In the genomic region with DNA sequence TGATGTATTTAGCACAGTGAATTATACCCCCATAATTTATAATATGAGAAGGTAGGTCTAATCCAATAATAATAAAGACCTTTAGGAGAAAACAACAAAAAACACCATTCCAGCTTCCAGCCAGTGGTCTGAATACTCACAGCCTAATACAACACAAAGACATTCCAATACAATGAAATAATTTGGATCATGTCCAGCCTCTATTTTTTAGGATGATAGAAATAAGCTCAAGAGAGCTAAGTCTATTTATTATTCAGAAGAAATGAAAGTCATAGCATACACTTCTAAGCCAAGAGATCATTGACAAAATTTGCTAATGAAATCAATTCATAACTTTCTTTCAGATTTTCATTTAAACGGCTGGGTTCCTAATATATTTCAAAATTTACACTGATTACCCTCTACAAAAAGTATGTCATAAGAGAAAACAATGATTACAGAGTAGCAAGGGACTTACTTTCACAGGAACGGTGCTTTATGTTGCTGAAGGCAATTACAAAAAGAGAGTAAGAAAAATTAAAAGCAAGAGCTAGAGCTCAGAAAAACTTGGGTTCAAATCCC, we compare ENCODE assay signal across 15 cellular contexts. TPM values are rescaled to one million over a fixed set of nuclear protein-coding genes. Genes with fewer than 3 reads are reported as not detected.
DNase-seq lines count a peak whose midpoint lies in the region; ATAC-seq, FAIRE-seq and TF ChIP-seq lines count a peak whose summit lies in the region.
"Had no signal": no experiment of that assay in that cellular context is flagged by ENCODE, and none has a peak within 500 bp of the region (broad histone marks: within the 10 kb centered on the region; RNA-seq: fewer than 3 reads in every experiment).

No MANE protein-coding gene starts in this region.

- H3K4me3 Mint-ChIP-seq in activated naive CD8-positive, alpha-beta T cell treated with anti-CD3 and anti-CD28 coated beads, Interleukin-2, amount 50 U/mL, for 24 hours: no peak overlapping the region
- H3K4me3 Mint-ChIP-seq: activated naive CD8-positive, alpha-beta T cell had no signal

- peak overlapping the region; percentile 9 for H3K27ac ChIP-seq in thymus (ENCODE audit: low read depth)

- 92% methylated on average over 2 of the region's 2 CpGs for WGBS in thymus

- ATAC-seq in HG03354 (IDR thresholded peaks at IDR 0.05; ENCODE audit: poor library complexity, severe bottlenecking, unreplicated experiment) (no peak), HG03378 (IDR thresholded peaks at IDR 0.05; ENCODE audit: unreplicated experiment) (no peak)
- ATAC-seq in activated naive CD8-positive, alpha-beta T cell treated with anti-CD3 and anti-CD28 coated beads, Interleukin-2, amount 50 U/mL, for 24 hours: no peak

- no peaks in the 10 kb centered on the region for H3K4me1 ChIP-seq in thymus (ENCODE audit: control insufficient read depth, insufficient read depth, low read length)

- no peaks in the 10 kb centered on the region for H3K27me3 Mint-ChIP-seq in activated naive CD8-positive, alpha-beta T cell treated with anti-CD3 and anti-CD28 coated beads, Interleukin-2, amount 50 U/mL, for 24 hours

- no peaks in the 10 kb centered on the region for H3K9me3 ChIP-seq in thymus (ENCODE audit: control insufficient read depth)
- H3K9me3 ChIP-seq: tibial nerve had no signal

- H3K4me1 Mint-ChIP-seq in activated naive CD8-positive, alpha-beta T cell treated with anti-CD3 and anti-CD28 coated beads, Interleukin-2, amount 50 U/mL, for 24 hours: no peaks in the 10 kb centered on the region

- no peak for FAIRE-seq in bronchial epithelial cell (lab: Jason Lieb, UNC)
- FAIRE-seq: HTR-8/SVneo, small intestine had no signal

- H3K27me3 ChIP-seq in bronchial epithelial cell (ENCODE audit: control insufficient read depth, insufficient read depth, low read length) (no peaks in the 10 kb centered on the region), thymus (ENCODE audit: control insufficient read depth, insufficient read depth) (no peaks in the 10 kb centered on the region)
- H3K27me3 ChIP-seq: tibial nerve had no signal

- H3K4me3 ChIP-seq in bronchial epithelial cell (ENCODE audit: low read depth, low read length): no peak overlapping the region
- no peak overlapping the region for H3K4me3 ChIP-seq in thymus (ENCODE audit: low read length)
- H3K4me3 ChIP-seq: tibial nerve had no signal

- TF ChIP-seq CTCF in bronchial epithelial cell (IDR thresholded peaks at IDR 0.05; ENCODE audit: insufficient read depth, low read length, severe bottlenecking): no peak

- DNase-seq in M059J (ENCODE audit: low read depth) (peak; percentile 68), bronchial epithelial cell (ENCODE audit: low read depth) (peak; percentile 66), left kidney (ENCODE audit: low read depth, low spot score) (peak; percentile 39), SHP77 (lab: John Stamatoyannopoulos, UW) (no peak)
- DNase-seq in activated naive CD8-positive, alpha-beta T cell treated with anti-CD3 and anti-CD28 coated beads, Interleukin-2, amount 50 U/mL, for 24 hours: no peak
- DNase-seq: effector memory CD4-positive, alpha-beta T cell; NCI-H510A; SIG-M5; small intestine had no signal

- H3K36me3 ChIP-seq in bronchial epithelial cell (ENCODE audit: control insufficient read depth, insufficient read depth, low read length) (no peaks in the 10 kb centered on the region), thymus (ENCODE audit: control insufficient read depth, insufficient read depth) (no peaks in the 10 kb centered on the region)
- H3K36me3 ChIP-seq: tibial nerve had no signal

- no peaks in the 10 kb centered on the region for H3K36me3 Mint-ChIP-seq in activated naive CD8-positive, alpha-beta T cell treated with anti-CD3 and anti-CD28 coated beads, Interleukin-2, amount 50 U/mL, for 24 hours (ENCODE audit: low read depth)
- H3K36me3 Mint-ChIP-seq: activated naive CD8-positive, alpha-beta T cell had no signal

- H3K27ac Mint-ChIP-seq in activated naive CD8-positive, alpha-beta T cell treated with anti-CD3 and anti-CD28 coated beads, Interleukin-2, amount 50 U/mL, for 24 hours: no peak overlapping the region
- H3K27ac Mint-ChIP-seq: activated naive CD8-positive, alpha-beta T cell had no signal

- no peaks in the 10 kb centered on the region for H3K9me3 Mint-ChIP-seq in activated naive CD8-positive, alpha-beta T cell treated with anti-CD3 and anti-CD28 coated beads, Interleukin-2, amount 50 U/mL, for 24 hours

RNA-seq across cellular contexts. Expression of a gene that starts 25.1 kb away (rescaled TPM):
- total RNA-seq in M059J (2014; rRNA removed; shearing (Covaris generic)): 43.9 and 47.3 TPM in 2 replicates
- total RNA-seq in bronchial epithelial cell: 34.1 and 39.8 TPM in 2 replicates
- 14.7 TPM for polyA plus RNA-seq in thymus

Comparison
In these comparisons a context has a peak if more than half of its experiments do, and no peak if none do; other contexts are left out.
1. DNase-seq: peak in M059J (single experiment), bronchial epithelial cell (single experiment) and left kidney (single experiment); none in SHP77 (0 of 2) and activated naive CD8-positive, alpha-beta T cell treated with anti-CD3 and anti-CD28 coated beads, Interleukin-2, amount 50 U/mL, for 24 hours (single experiment).